ENCODE assay signal across 20 cellular contexts in genomic region chr7:100210803-100211202, GRCh38. TPM values are rescaled to one million over a fixed set of nuclear protein-coding genes. Genes with fewer than 3 reads are reported as not detected.
A peak's percentile ranks its signal among the peaks of the same experiment; 100 is the strongest.
DNase-seq lines count a peak whose midpoint lies in the region; ATAC-seq and TF ChIP-seq lines count a peak whose summit lies in the region.
"Had no signal": no experiment of that assay in that cellular context is flagged by ENCODE, and none has a peak within 500 bp of the region (broad histone marks: within the 10 kb centered on the region; RNA-seq: fewer than 3 reads in every experiment).

No MANE protein-coding gene starts in this region.

- no peaks in the 10 kb centered on the region for H3K9me3 Mint-ChIP-seq in activated CD4-positive, alpha-beta T cell treated with anti-CD3 and anti-CD28 coated beads for 36 hours (ENCODE audit: low read depth)
- no peaks in the 10 kb centered on the region for H3K9me3 Mint-ChIP-seq in CD8-positive, alpha-beta memory T cell
- no peaks in the 10 kb centered on the region for H3K9me3 Mint-ChIP-seq in activated CD8-positive, alpha-beta T cell treated with anti-CD3 and anti-CD28 coated beads for 36 hours
- no peaks in the 10 kb centered on the region for H3K9me3 Mint-ChIP-seq in naive B cell

- H3K27me3 ChIP-seq in CD8-positive, alpha-beta memory T cell (ENCODE audit: insufficient read depth, low read length, poor library complexity, severe bottlenecking), result no peaks in the 10 kb centered on the region
- H3K27me3 ChIP-seq in thyroid gland (no peaks in the 10 kb centered on the region), SK-N-SH (ENCODE audit: insufficient read depth) (no peaks in the 10 kb centered on the region)
- H3K27me3 ChIP-seq: right lobe of liver, upper lobe of left lung had no signal

- no peaks in the 10 kb centered on the region for H3K9me3 ChIP-seq in CD8-positive, alpha-beta memory T cell (ENCODE audit: low read length)
- H3K9me3 ChIP-seq in thyroid gland (no peaks in the 10 kb centered on the region), SK-N-SH (no peaks in the 10 kb centered on the region)
- H3K9me3 ChIP-seq: right lobe of liver, upper lobe of left lung had no signal

- H3K4me3 Mint-ChIP-seq in activated CD4-positive, alpha-beta T cell treated with anti-CD3 and anti-CD28 coated beads for 36 hours, result peak overlapping the region; percentile 54
- H3K4me3 Mint-ChIP-seq in CD8-positive, alpha-beta memory T cell, result peak overlapping the region in 2 of 7 donors; percentile 33 to 80
- no peak overlapping the region for H3K4me3 Mint-ChIP-seq in activated CD8-positive, alpha-beta T cell treated with anti-CD3 and anti-CD28 coated beads for 36 hours
- peak overlapping the region in 6 of 8 donors; percentile 20 to 95 (median 80) for H3K4me3 Mint-ChIP-seq in naive B cell

- H3K27me3 Mint-ChIP-seq in activated CD4-positive, alpha-beta T cell treated with anti-CD3 and anti-CD28 coated beads for 36 hours, result no peaks in the 10 kb centered on the region
- H3K27me3 Mint-ChIP-seq in CD8-positive, alpha-beta memory T cell, result peaks cover 0 to 1% of the 10 kb centered on the region in 2 donors
- H3K27me3 Mint-ChIP-seq in activated CD8-positive, alpha-beta T cell treated with anti-CD3 and anti-CD28 coated beads for 36 hours, result no peaks in the 10 kb centered on the region
- H3K27me3 Mint-ChIP-seq in naive B cell, result no peaks in the 10 kb centered on the region

- H4K20me1 ChIP-seq in SK-N-SH (ENCODE audit: insufficient read depth), result no peaks in the 10 kb centered on the region

- POLR2A ChIA-PET in activated CD4-positive, alpha-beta T cell treated with anti-CD3 and anti-CD28 coated beads for 36 hours (lab: Charles Lee), result interaction anchor here (0.7 kb wide), 1 partner anchor 70 kb away, joined by 3 read pairs; no protein-coding TSS in a partner anchor
- POLR2A ChIA-PET in CD8-positive, alpha-beta memory T cell (lab: Charles Lee), result interaction anchor here (0.5 to 0.8 kb wide), 2 partner anchors 10 to 11 kb away, joined by 3 read pairs; no protein-coding TSS in a partner anchor
- POLR2A ChIA-PET in activated CD8-positive, alpha-beta T cell treated with anti-CD3 and anti-CD28 coated beads for 36 hours (lab: Charles Lee), result interaction anchor here (0.9 to 3.7 kb wide), 11 partner anchors 8 to 84 kb away, joined by 3 to 28 read pairs (median 4); partner anchors contain the start of genes GPC2, MBLAC1, PVRIG and STAG3
- POLR2A ChIA-PET in SK-N-SH (lab: Yijun Ruan, JAX), result interaction anchor here (0.6 kb wide), 1 partner anchor 10 kb away, joined by 3 read pairs; no protein-coding TSS in a partner anchor

- no peak for TF ChIP-seq POLR2A in thyroid gland (IDR thresholded peaks at IDR 0.05)

- no peak overlapping the region for H2AFZ ChIP-seq in SK-N-SH (ENCODE audit: low read depth)

- no peak for TF ChIP-seq CTCF in activated CD8-positive, alpha-beta T cell treated with anti-CD3 and anti-CD28 coated beads for 36 hours (IDR thresholded peaks at IDR 0.05)
- TF ChIP-seq CTCF in thyroid gland (IDR thresholded peaks at IDR 0.05), result no peak
- no peak for TF ChIP-seq CTCF in SK-N-SH (IDR thresholded peaks at IDR 0.05)

- peak overlapping the region; percentile 97 for H3K27ac Mint-ChIP-seq in activated CD4-positive, alpha-beta T cell treated with anti-CD3 and anti-CD28 coated beads for 36 hours
- H3K27ac Mint-ChIP-seq in CD8-positive, alpha-beta memory T cell, result peak overlapping the region in 6 of 8 donors; percentile 48 to 97 (median 76)
- peak overlapping the region; percentile 89 for H3K27ac Mint-ChIP-seq in activated CD8-positive, alpha-beta T cell treated with anti-CD3 and anti-CD28 coated beads for 36 hours
- peak overlapping the region in 5 of 6 donors; percentile 75 to 98 (median 95) for H3K27ac Mint-ChIP-seq in naive B cell

- H3F3A ChIP-seq in SK-N-SH (replicated peaks; ENCODE audit: insufficient read depth), result no peaks in the 10 kb centered on the region

- DNase-seq in activated CD4-positive, alpha-beta T cell treated with anti-CD3 and anti-CD28 coated beads for 36 hours, result peak; percentile 48
- no peak for DNase-seq in activated CD4-positive, alpha-beta T cell treated with anti-CD3 and anti-CD28 coated beads, Interleukin-2, amount 50 U/mL, for 1 hour
- no peak for DNase-seq in CD8-positive, alpha-beta memory T cell
- peak; percentile 57 for DNase-seq in activated CD8-positive, alpha-beta T cell treated with anti-CD3 and anti-CD28 coated beads for 36 hours
- no peak for DNase-seq in naive B cell
- no peak for DNase-seq in thyroid gland
- no peak for DNase-seq in SK-N-SH
- DNase-seq: 8988T, aorta, midbrain, NCI-H1417 treated with DMSO at 0.1 percent for 48 hours, occipital lobe, right lobe of liver, upper lobe of left lung had no signal

- peaks cover 61% of the 10 kb centered on the region for H3K4me1 Mint-ChIP-seq in activated CD4-positive, alpha-beta T cell treated with anti-CD3 and anti-CD28 coated beads for 36 hours
- H3K4me1 Mint-ChIP-seq in CD8-positive, alpha-beta memory T cell, result peaks cover 45 to 62% (median 50%) of the 10 kb centered on the region in 3 donors
- H3K4me1 Mint-ChIP-seq in activated CD8-positive, alpha-beta T cell treated with anti-CD3 and anti-CD28 coated beads for 36 hours (ENCODE audit: low read depth), result peaks cover 61% of the 10 kb centered on the region
- H3K4me1 Mint-ChIP-seq in naive B cell, result peaks cover 62 to 77% (median 75%) of the 10 kb centered on the region in 3 donors

- ATAC-seq in activated CD4-positive, alpha-beta T cell treated with anti-CD3 and anti-CD28 coated beads for 36 hours, result no peak
- no peak for ATAC-seq in activated CD8-positive, alpha-beta T cell treated with anti-CD3 and anti-CD28 coated beads for 36 hours
- ATAC-seq in naive B cell (ENCODE audit: low read depth in 2 of 2), result no peak
- ATAC-seq in HG02885 (IDR thresholded peaks at IDR 0.05; ENCODE audit: poor library complexity, unreplicated experiment), result no peak

- CTCF ChIA-PET in activated CD4-positive, alpha-beta T cell treated with anti-CD3 and anti-CD28 coated beads for 36 hours (lab: Charles Lee), result interaction anchor here (0.6 to 2.8 kb wide), 6 partner anchors 10 to 80 kb away, joined by 3 to 15 read pairs (median 3); no protein-coding TSS in a partner anchor
- CTCF ChIA-PET in CD8-positive, alpha-beta memory T cell (lab: Charles Lee), result interaction anchor here (1.0 to 2.9 kb wide), 7 partner anchors 8 to 134 kb away, joined by 3 to 19 read pairs (median 4); no protein-coding TSS in a partner anchor
- CTCF ChIA-PET in activated CD8-positive, alpha-beta T cell treated with anti-CD3 and anti-CD28 coated beads for 36 hours (lab: Charles Lee), result interaction anchor here (0.6 to 7.7 kb wide), 9 partner anchors 17 to 129 kb away, joined by 3 to 60 read pairs (median 4); partner anchors contain the start of gene LAMTOR4
- CTCF ChIA-PET in SK-N-SH (lab: Yijun Ruan, JAX), result interaction anchor here (0.7 to 15.9 kb wide), 4 partner anchors 8 to 197 kb away, joined by 3 to 262 read pairs (median 3); partner anchors contain the start of gene GPC2

- no peaks in the 10 kb centered on the region for H3K36me3 ChIP-seq in CD8-positive, alpha-beta memory T cell (ENCODE audit: insufficient read depth, low read length)
- H3K36me3 ChIP-seq in thyroid gland, result no peaks in the 10 kb centered on the region
- H3K36me3 ChIP-seq in SK-N-SH (replicated peaks in 1 of 2; ENCODE audit: control insufficient read depth in 1 of 2, insufficient read depth in 2 of 2, low read length in 1 of 2), result no peaks in the 10 kb centered on the region
- H3K36me3 ChIP-seq: right lobe of liver, upper lobe of left lung had no signal

- H3K4me2 ChIP-seq in SK-N-SH, result no peak overlapping the region
- H3K4me2 ChIP-seq: KMS-11 had no signal

- intact Hi-C loops in activated CD4-positive, alpha-beta T cell treated with anti-CD3 and anti-CD28 coated beads for 36 hours (cut with DNase I, micrococcal nuclease), result no loop called here
- intact Hi-C loops in activated CD8-positive, alpha-beta T cell treated with anti-CD3 and anti-CD28 coated beads for 36 hours (cut with micrococcal nuclease), result loop anchor here (5.0 kb wide), 1 partner anchor 64 kb away; the partner anchor contains the start of gene LAMTOR4
- intact Hi-C loops in thyroid gland (cut with DNase I), result no loop called here

- H3K4me3 ChIP-seq in CD8-positive, alpha-beta memory T cell (ENCODE audit: low read length), result peak overlapping the region; percentile 4
- H3K4me3 ChIP-seq in thyroid gland (replicated peaks in 1 of 3) (no peak overlapping the region), SK-N-SH (ENCODE audit: low read depth in 2 of 2, low read length in 1 of 2) (no peak overlapping the region)
- H3K4me3 ChIP-seq: right lobe of liver, upper lobe of left lung had no signal

- TF ChIP-seq EP300 in SK-N-SH (IDR thresholded peaks at IDR 0.05; ENCODE audit: borderline replicate concordance in 1 of 2, low read depth in 1 of 2, low read length in 1 of 2), result no peak

- H3K4me1 ChIP-seq in CD8-positive, alpha-beta memory T cell (ENCODE audit: insufficient read depth, low read length), result peaks cover 54% of the 10 kb centered on the region
- no peaks in the 10 kb centered on the region for H3K4me1 ChIP-seq in thyroid gland
- H3K4me1 ChIP-seq in SK-N-SH (ENCODE audit: control insufficient read depth in 1 of 2, insufficient read depth in 2 of 2, low read depth in 1 of 2, low read length in 1 of 2), result no peaks in the 10 kb centered on the region; a peak in 1 of 4 replicates

- no peak overlapping the region for H3K27ac ChIP-seq in CD8-positive, alpha-beta memory T cell (ENCODE audit: low read depth, low read length)
- no peak overlapping the region for H3K27ac ChIP-seq in thyroid gland
- no peak overlapping the region for H3K27ac ChIP-seq in SK-N-SH (ENCODE audit: low read depth in 2 of 2, low read length in 1 of 2)
- H3K27ac ChIP-seq: C4-2B, KMS-11, right lobe of liver, upper lobe of left lung had no signal

- no peak for TF ChIP-seq RAD21 in SK-N-SH (IDR thresholded peaks at IDR 0.05; ENCODE audit: low read length)

- no peak overlapping the region for H3K9ac ChIP-seq in SK-N-SH
- H3K9ac ChIP-seq: KMS-11 had no signal

- H3K36me3 Mint-ChIP-seq in activated CD4-positive, alpha-beta T cell treated with anti-CD3 and anti-CD28 coated beads for 36 hours (ENCODE audit: low read depth), result peaks cover 8% of the 10 kb centered on the region
- peaks cover 0 to 1% (median 0%) of the 10 kb centered on the region in 3 donors for H3K36me3 Mint-ChIP-seq in CD8-positive, alpha-beta memory T cell
- H3K36me3 Mint-ChIP-seq in activated CD8-positive, alpha-beta T cell treated with anti-CD3 and anti-CD28 coated beads for 36 hours (ENCODE audit: low read depth), result no peaks in the 10 kb centered on the region
- peaks cover 0 to 8% of the 10 kb centered on the region in 2 donors for H3K36me3 Mint-ChIP-seq in naive B cell

- no peaks in the 10 kb centered on the region for H3K79me2 ChIP-seq in SK-N-SH (ENCODE audit: insufficient read depth)

- WGBS in thyroid gland, 2 donors, result 87 to 88% methylated on average over 5 of the region's 5 CpGs
- WGBS in SK-N-SH (ENCODE audit: low lambda C conversion rate), result 93% methylated on average over 5 of the region's 5 CpGs

- H3K9me2 ChIP-seq in SK-N-SH, result no peaks in the 10 kb centered on the region

RNA-seq across cellular contexts. Expression of gene PVRIG, which starts 8.9 kb away (rescaled TPM):
- 10 to 100 TPM; 26.9 to 27.7 TPM for total RNA-seq in activated CD4-positive, alpha-beta T cell treated with anti-CD3 and anti-CD28 coated beads for 36 hours
- 10 to 100 TPM; 23.9 to 24.5 TPM for total RNA-seq in CD8-positive, alpha-beta memory T cell
- polyA plus RNA-seq in CD8-positive, alpha-beta memory T cell, result 131 TPM
- 10 to 100 TPM; 29.8 to 30.2 TPM for total RNA-seq in activated CD8-positive, alpha-beta T cell treated with anti-CD3 and anti-CD28 coated beads for 36 hours
- polyA plus RNA-seq in naive B cell (ENCODE audit: low read depth in 6 of 6), result 10 to 100 TPM; 37.5 to 67.4 (median 56.4) TPM
- total RNA-seq in thyroid gland, result 1 to 10 TPM in 1 of 4 donors, under 1 TPM in 1, not detected in 2; 0.42 to 2.6 TPM
- not detected in 2 replicates for polyA plus RNA-seq in SK-N-SH (2012; rRNA removed)
- polyA plus RNA-seq in SK-N-SH (2012; cell fraction: cytosol; rRNA removed), result not detected in 2 replicates
- polyA plus RNA-seq in SK-N-SH (2012; cell fraction: nucleus; rRNA removed), result not detected in 2 replicates
- total RNA-seq: cerebellum, Daoy, H1, occipital lobe had no signal

RNA-seq across cellular contexts. Expression of gene STAG3, which starts 33.1 kb away (rescaled TPM):
- total RNA-seq in activated CD4-positive, alpha-beta T cell treated with anti-CD3 and anti-CD28 coated beads for 36 hours, result 10 to 100 TPM; 24.7 to 28.3 TPM
- total RNA-seq in CD8-positive, alpha-beta memory T cell, result 1 to 10 TPM; 5.0 to 5.1 TPM
- polyA plus RNA-seq in CD8-positive, alpha-beta memory T cell, result 1.5 TPM
- total RNA-seq in activated CD8-positive, alpha-beta T cell treated with anti-CD3 and anti-CD28 coated beads for 36 hours, result 10 to 100 TPM; 13.2 to 15.8 TPM
- polyA plus RNA-seq in naive B cell (ENCODE audit: low read depth in 6 of 6) (100 to 1,000 TPM in 5 of 6 donors, 10 to 100 TPM in 1; 97.1 to 221 (median 129) TPM), SK-N-SH (2012; rRNA removed) (0.10 and 0.31 TPM in 2 replicates)
- 1 to 10 TPM in 2 of 4 donors, under 1 TPM in 1, not detected in 1; 0.34 to 2.7 (median 1.5) TPM for total RNA-seq in thyroid gland
- 0.03 and 0.08 TPM in 2 replicates for polyA plus RNA-seq in SK-N-SH (2012; cell fraction: cytosol; rRNA removed)
- 1.4 and 1.8 TPM in 2 replicates for polyA plus RNA-seq in SK-N-SH (2012; cell fraction: nucleus; rRNA removed)

RNA-seq across cellular contexts. Expression of gene GPC2, which starts 33.6 kb away (rescaled TPM):
- total RNA-seq in activated CD4-positive, alpha-beta T cell treated with anti-CD3 and anti-CD28 coated beads for 36 hours, result 1 to 10 TPM; 5.3 to 6.1 TPM
- 1 to 10 TPM; 1.6 to 2.1 TPM for total RNA-seq in CD8-positive, alpha-beta memory T cell
- not detected for polyA plus RNA-seq in CD8-positive, alpha-beta memory T cell
- 1 to 10 TPM; 3.7 to 4.3 TPM for total RNA-seq in activated CD8-positive, alpha-beta T cell treated with anti-CD3 and anti-CD28 coated beads for 36 hours
- under 1 TPM in 4 of 6 donors, not detected in 2; 0.18 to 0.84 (median 0.28) TPM for polyA plus RNA-seq in naive B cell (ENCODE audit: low read depth in 6 of 6)
- 1 to 10 TPM in 1 of 4 donors, not detected in 3; 1.3 TPM for total RNA-seq in thyroid gland
- 12.9 and 14.2 TPM in 2 replicates for polyA plus RNA-seq in SK-N-SH (2012; rRNA removed)
- polyA plus RNA-seq in SK-N-SH (2012; cell fraction: cytosol; rRNA removed), result 2.8 and 5.2 TPM in 2 replicates
- 105 and 117 TPM in 2 replicates for polyA plus RNA-seq in SK-N-SH (2012; cell fraction: nucleus; rRNA removed)

RNA-seq across cellular contexts. Expression of gene GAL3ST4, which starts 42.4 kb away (rescaled TPM):
- 1 to 10 TPM; 4.6 to 7.2 TPM for total RNA-seq in activated CD4-positive, alpha-beta T cell treated with anti-CD3 and anti-CD28 coated beads for 36 hours
- total RNA-seq in CD8-positive, alpha-beta memory T cell, result 1 to 10 TPM; 1.0 to 1.6 TPM
- 0.52 TPM for polyA plus RNA-seq in CD8-positive, alpha-beta memory T cell
- 1 to 10 TPM; 2.4 to 2.7 TPM for total RNA-seq in activated CD8-positive, alpha-beta T cell treated with anti-CD3 and anti-CD28 coated beads for 36 hours
- polyA plus RNA-seq in naive B cell (ENCODE audit: low read depth in 6 of 6) (under 1 TPM in 5 of 6 donors, not detected in 1; 0.13 to 0.40 (median 0.23) TPM), SK-N-SH (2012; rRNA removed) (9.0 and 9.4 TPM in 2 replicates)
- 1 to 10 TPM in 2 of 4 donors, under 1 TPM in 2; 0.67 to 1.7 (median 1.1) TPM for total RNA-seq in thyroid gland
- 4.0 and 6.4 TPM in 2 replicates for polyA plus RNA-seq in SK-N-SH (2012; cell fraction: cytosol; rRNA removed)
- polyA plus RNA-seq in SK-N-SH (2012; cell fraction: nucleus; rRNA removed), result 20.7 and 25.6 TPM in 2 replicates

RNA-seq across cellular contexts. Expression of gene TRAPPC14, which starts 52.3 kb away (rescaled TPM):
- total RNA-seq in activated CD4-positive, alpha-beta T cell treated with anti-CD3 and anti-CD28 coated beads for 36 hours, result 10 to 100 TPM; 15.0 to 17.6 TPM
- 10 to 100 TPM; 30.5 to 33.2 TPM for total RNA-seq in CD8-positive, alpha-beta memory T cell
- 3.4 TPM for polyA plus RNA-seq in CD8-positive, alpha-beta memory T cell
- total RNA-seq in activated CD8-positive, alpha-beta T cell treated with anti-CD3 and anti-CD28 coated beads for 36 hours, result 10 to 100 TPM; 15.7 to 17.4 TPM
- polyA plus RNA-seq in naive B cell (ENCODE audit: low read depth in 6 of 6) (1 to 10 TPM; 2.0 to 9.1 (median 3.3) TPM), SK-N-SH (2012; rRNA removed) (13.9 and 16.4 TPM in 2 replicates)
- 10 to 100 TPM; 11.1 to 21.1 (median 11.8) TPM for total RNA-seq in thyroid gland
- 3.7 and 5.3 TPM in 2 replicates for polyA plus RNA-seq in SK-N-SH (2012; cell fraction: cytosol; rRNA removed)
- polyA plus RNA-seq in SK-N-SH (2012; cell fraction: nucleus; rRNA removed), result 125 and 160 TPM in 2 replicates

Comparison
In these comparisons a context has a peak if more than half of its experiments do, and no peak if none do; other contexts are left out.
1. DNase-seq: peak in activated CD4-positive, alpha-beta T cell treated with anti-CD3 and anti-CD28 coated beads for 36 hours (single experiment) and activated CD8-positive, alpha-beta T cell treated with anti-CD3 and anti-CD28 coated beads for 36 hours (single experiment); none in activated CD4-positive, alpha-beta T cell treated with anti-CD3 and anti-CD28 coated beads, Interleukin-2, amount 50 U/mL, for 1 hour (single experiment), CD8-positive, alpha-beta memory T cell (0 of 5), naive B cell (single experiment), thyroid gland (0 of 2) and SK-N-SH (single experiment).
2. RNA of gene PVRIG, which starts 8.9 kb away (total RNA-seq): 29.8 to 30.2 TPM in activated CD8-positive, alpha-beta T cell treated with anti-CD3 and anti-CD28 coated beads for 36 hours, 26.9 to 27.7 TPM in activated CD4-positive, alpha-beta T cell treated with anti-CD3 and anti-CD28 coated beads for 36 hours and 23.9 to 24.5 TPM in CD8-positive, alpha-beta memory T cell; 0.42 to 2.6 TPM in thyroid gland; every median in the first group is over 4 times any median in the second.
3. Peak in every context shown above with its lines, with median percentiles within 50 percentile points of each other: H3K27ac Mint-ChIP-seq.